Comparison of ENCODE assay signal across 6 cellular contexts in the genomic region with DNA sequence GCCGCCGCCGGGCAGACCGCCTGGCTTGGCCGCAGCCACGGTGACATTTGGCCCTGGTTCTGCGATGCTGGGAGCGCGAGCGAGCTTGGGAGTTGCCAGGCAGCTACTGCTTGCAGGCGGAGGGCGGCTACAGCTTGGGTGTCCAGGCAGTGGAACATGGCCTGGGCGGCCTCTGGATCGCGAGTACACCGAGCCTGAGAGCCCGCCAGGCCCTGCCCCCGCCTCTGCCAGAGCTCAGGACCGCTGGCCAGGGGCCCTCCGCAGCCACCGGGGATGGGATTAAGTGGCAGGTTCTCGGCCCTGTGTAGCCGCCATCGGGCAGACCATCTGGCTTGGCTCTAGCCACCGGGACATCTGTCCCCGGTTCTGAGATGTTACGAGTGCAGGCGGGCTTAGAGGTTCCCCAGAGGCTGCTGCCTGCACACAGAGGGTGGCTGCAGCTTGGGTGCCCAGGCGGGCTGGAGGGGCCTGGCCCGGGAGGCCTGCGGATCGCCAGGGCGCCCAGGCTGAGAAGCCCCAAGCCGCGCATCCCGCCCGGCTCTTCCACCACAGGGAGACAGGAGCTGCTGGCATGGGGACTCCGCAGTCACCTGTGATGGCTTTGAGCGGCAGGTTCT. TPM values are rescaled to one million over a fixed set of nuclear protein-coding genes. Genes with fewer than 3 reads are reported as not detected.
"Had no signal": no experiment of that assay in that cellular context is flagged by ENCODE, and none has a peak within 500 bp of the region (broad histone marks: within the 10 kb centered on the region; RNA-seq: fewer than 3 reads in every experiment).

No MANE protein-coding gene starts in this region.

RNA-seq across cellular contexts. Expression of a gene that starts 40.6 kb away (rescaled TPM):
- total RNA-seq: K562, M059J, PC-3, RPMI7951, SJSA1 had no signal
- polyA plus RNA-seq: K562, SK-N-SH had no signal
